In the genomic region with DNA sequence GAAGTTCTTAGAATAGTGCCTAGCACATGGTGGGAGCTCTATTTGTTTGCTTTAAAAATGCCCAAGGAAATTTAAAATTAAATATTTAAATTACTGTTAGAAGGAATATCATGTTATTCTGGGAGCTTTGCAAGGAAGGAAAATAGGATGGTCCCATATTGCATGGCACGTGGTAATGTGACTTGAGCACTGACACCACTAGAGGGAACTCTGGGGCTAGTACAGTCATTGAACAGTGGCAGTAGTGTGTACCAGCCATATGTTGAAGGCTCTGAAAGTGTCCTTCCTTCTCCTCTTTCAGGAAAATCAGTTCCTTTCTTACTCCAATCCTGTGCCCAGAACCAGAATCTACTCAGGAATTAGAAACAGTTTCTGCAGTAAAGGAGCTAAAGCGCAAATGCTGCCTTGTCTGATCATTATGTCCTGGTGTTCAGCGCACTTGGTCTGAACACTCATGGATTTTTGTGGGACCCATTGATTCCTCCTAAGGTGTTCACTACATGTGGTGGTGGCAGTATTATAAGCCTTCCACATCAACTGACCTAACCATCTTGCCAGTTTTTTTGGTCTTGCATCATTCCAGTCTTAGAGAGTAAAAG, we compare ENCODE assay signal across 9 cellular contexts. TPM values are rescaled to one million over a fixed set of nuclear protein-coding genes. Genes with fewer than 3 reads are reported as not detected.
DNase-seq lines count a peak whose midpoint lies in the region; ATAC-seq, FAIRE-seq and TF ChIP-seq lines count a peak whose summit lies in the region.
"Had no signal": no experiment of that assay in that cellular context is flagged by ENCODE, and none has a peak within 500 bp of the region (broad histone marks: within the 10 kb centered on the region; RNA-seq: fewer than 3 reads in every experiment).

No MANE protein-coding gene starts in this region.

- H3K9me3 Mint-ChIP-seq in activated T-cell treated with anti-CD3 and anti-CD28 coated beads, Interleukin-2, amount 50 U/mL, for 72 hours, result no peaks in the 10 kb centered on the region
- no peaks in the 10 kb centered on the region for H3K9me3 Mint-ChIP-seq in CD4-positive, alpha-beta T cell

- no peaks in the 10 kb centered on the region for H3K4me1 Mint-ChIP-seq in activated T-cell treated with anti-CD3 and anti-CD28 coated beads, Interleukin-2, amount 50 U/mL, for 72 hours (ENCODE audit: low read depth)
- H3K4me1 Mint-ChIP-seq in CD4-positive, alpha-beta T cell (ENCODE audit: low read depth), result no peaks in the 10 kb centered on the region

- no peak overlapping the region for H3K9ac ChIP-seq in kidney (ENCODE audit: low read length in 2 of 2)

- ATAC-seq in activated T-cell treated with anti-CD3 and anti-CD28 coated beads, Interleukin-2, amount 50 U/mL, for 72 hours (replicated peaks in 1 of 2), result peak in 1 of 2 donors; percentile 44
- peak; percentile 46 for ATAC-seq in GM21786 (IDR thresholded peaks at IDR 0.05; ENCODE audit: unreplicated experiment)
- ATAC-seq in CD4-positive, alpha-beta T cell (ENCODE audit: poor library complexity), result no peak
- ATAC-seq in HG02970 (IDR thresholded peaks at IDR 0.05; ENCODE audit: low FRiP score, unreplicated experiment), result no peak

- H3K27ac ChIP-seq in VCaP, result no peak overlapping the region
- H3K27ac ChIP-seq in kidney (ENCODE audit: low read depth in 2 of 2, low read length in 2 of 2), result no peak overlapping the region
- no peak overlapping the region for H3K27ac ChIP-seq in CD4-positive, alpha-beta T cell (ENCODE audit: low read depth, low read length)
- H3K27ac ChIP-seq: thoracic aorta had no signal

- in situ Hi-C loops in KBM-7 (cut with MboI; ENCODE audit: low pct_unique_long_range_greater_than_20kb, low sequenced_read_pairs), result no loop called here

- CTCF ChIA-PET in CD4-positive, alpha-beta T cell (lab: Charles Lee), result no interaction called here

- DNase-seq in activated T-cell treated with anti-CD3 and anti-CD28 coated beads, Interleukin-2, amount 50 U/mL, for 72 hours, result peak; percentile 3 to 4
- no peak for DNase-seq in activated T-cell treated with anti-CD3 and anti-CD28 coated beads for 4 hours
- DNase-seq in KBM-7, result peak; percentile 10
- no peak for DNase-seq in kidney
- no peak for DNase-seq in CD4-positive, alpha-beta T cell

- FAIRE-seq in kidney (lab: Jason Lieb, UNC), result no peak

- intact Hi-C loops in kidney (cut with DNase I), result no loop called here
- intact Hi-C loops in CD4-positive, alpha-beta T cell (cut with DNase I, micrococcal nuclease), result no loop called here

- H3K4me3 ChIP-seq in kidney (ENCODE audit: low read length in 2 of 2), result no peak overlapping the region
- H3K4me3 ChIP-seq: thoracic aorta had no signal

- no peaks in the 10 kb centered on the region for H3K4me1 ChIP-seq in kidney (ENCODE audit: control insufficient read depth in 1 of 2, insufficient read depth in 1 of 2, low read depth in 1 of 2, low read length in 2 of 2)

- H3K36me3 Mint-ChIP-seq in activated T-cell treated with anti-CD3 and anti-CD28 coated beads, Interleukin-2, amount 50 U/mL, for 72 hours (ENCODE audit: insufficient read depth in 2 of 2), result no peaks in the 10 kb centered on the region
- no peaks in the 10 kb centered on the region for H3K36me3 Mint-ChIP-seq in CD4-positive, alpha-beta T cell (ENCODE audit: low read depth)

- no peaks in the 10 kb centered on the region for H3K36me3 ChIP-seq in kidney (ENCODE audit: control insufficient read depth in 1 of 2, insufficient read depth in 2 of 2, low read length in 2 of 2)
- H3K36me3 ChIP-seq: thoracic aorta had no signal

- no peaks in the 10 kb centered on the region for H3K27me3 Mint-ChIP-seq in activated T-cell treated with anti-CD3 and anti-CD28 coated beads, Interleukin-2, amount 50 U/mL, for 72 hours (ENCODE audit: low read depth)
- H3K27me3 Mint-ChIP-seq in CD4-positive, alpha-beta T cell, result no peaks in the 10 kb centered on the region

- H3K27ac Mint-ChIP-seq in activated T-cell treated with anti-CD3 and anti-CD28 coated beads, Interleukin-2, amount 50 U/mL, for 72 hours, result no peak overlapping the region
- no peak overlapping the region for H3K27ac Mint-ChIP-seq in CD4-positive, alpha-beta T cell

- POLR2A ChIA-PET in CD4-positive, alpha-beta T cell (lab: Charles Lee), result no interaction called here

- H3K27me3 ChIP-seq in CD4-positive, alpha-beta T cell (ENCODE audit: control insufficient read depth, insufficient read depth, low read length), result no peaks in the 10 kb centered on the region

- TF ChIP-seq CTCF in VCaP (conservative IDR thresholded peaks at IDR 0.05) (peak; percentile 79), kidney (IDR thresholded peaks at IDR 0.05; ENCODE audit: borderline replicate concordance, extremely low read depth, insufficient read depth) (peak; percentile 54)
- no peak for TF ChIP-seq CTCF in CD4-positive, alpha-beta T cell (IDR thresholded peaks at IDR 0.05)

- H3K4me3 Mint-ChIP-seq in activated T-cell treated with anti-CD3 and anti-CD28 coated beads, Interleukin-2, amount 50 U/mL, for 72 hours, result no peak overlapping the region
- H3K4me3 Mint-ChIP-seq in CD4-positive, alpha-beta T cell, result no peak overlapping the region

- H3K9me3 ChIP-seq in kidney (ENCODE audit: control insufficient read depth in 1 of 2, low read length in 2 of 2), result no peaks in the 10 kb centered on the region
- no peaks in the 10 kb centered on the region for H3K9me3 ChIP-seq in CD4-positive, alpha-beta T cell (ENCODE audit: control insufficient read depth, low read length)
- H3K9me3 ChIP-seq: thoracic aorta had no signal

RNA-seq across cellular contexts. Expression of gene GDA, which starts 54.1 kb away (rescaled TPM):
- not detected for total RNA-seq in activated T-cell treated with anti-CD3 and anti-CD28 coated beads, Interleukin-2, amount 50 U/mL, for 72 hours
- 31.4 TPM for total RNA-seq in kidney
- polyA plus RNA-seq in kidney (ENCODE audit: insufficient read depth, low read depth, low replicate concordance), result 88.1 TPM
- not detected for total RNA-seq in CD4-positive, alpha-beta T cell
- total RNA-seq: thoracic aorta had no signal

Comparison
In these comparisons a context has a peak if more than half of its experiments do, and no peak if none do; other contexts are left out.
1. DNase-seq: peak in activated T-cell treated with anti-CD3 and anti-CD28 coated beads, Interleukin-2, amount 50 U/mL, for 72 hours (2 of 2) and KBM-7 (single experiment); none in activated T-cell treated with anti-CD3 and anti-CD28 coated beads for 4 hours (single experiment), kidney (single experiment) and CD4-positive, alpha-beta T cell (0 of 10).
2. RNA of gene GDA, which starts 54.1 kb away (total RNA-seq): 31.4 TPM in kidney (single experiment); not detected in activated T-cell treated with anti-CD3 and anti-CD28 coated beads, Interleukin-2, amount 50 U/mL, for 72 hours and not detected in CD4-positive, alpha-beta T cell; every median in the first group is over 10 times any median in the second.